ENCODE assay signal across 1 cellular context in the genomic region with DNA sequence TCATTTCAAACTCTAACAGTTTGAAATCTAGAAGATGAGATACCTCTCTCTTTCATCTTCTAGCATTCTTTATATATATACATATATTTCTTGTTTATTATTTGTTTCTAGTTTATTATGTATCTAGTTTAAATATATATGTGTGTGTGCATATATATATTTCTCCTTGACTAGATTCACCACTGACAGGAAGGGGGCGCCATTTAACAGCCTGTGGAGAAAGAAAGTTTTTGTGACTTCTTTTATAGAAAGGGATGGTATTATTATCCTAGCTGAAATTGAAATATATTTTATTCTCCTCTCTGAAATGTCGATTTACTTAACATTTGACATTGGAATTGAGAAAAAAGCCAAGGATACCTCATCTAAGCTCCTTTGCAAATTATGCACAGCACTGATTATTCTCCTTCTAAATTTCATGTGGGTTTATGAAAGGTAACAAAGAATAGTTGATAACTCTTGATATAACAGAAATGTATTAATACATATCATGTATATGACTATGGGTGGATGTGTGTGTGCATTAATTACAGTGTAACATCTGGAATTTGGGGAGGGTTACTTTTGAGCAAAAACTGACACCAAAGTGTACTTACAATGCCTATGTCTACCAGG.
TF ChIP-seq lines count a peak whose summit lies in the region.

No MANE protein-coding gene starts in this region.

TF ChIP-seq in WTC11, 78 proteins besides CTCF, POLR2A, EP300 and RAD21 (continued from another document):
- no peak for TF ChIP-seq ZNF281 (CRISPR knock-in tag; IDR thresholded peaks at IDR 0.05)
- TF ChIP-seq, protein P1, sequence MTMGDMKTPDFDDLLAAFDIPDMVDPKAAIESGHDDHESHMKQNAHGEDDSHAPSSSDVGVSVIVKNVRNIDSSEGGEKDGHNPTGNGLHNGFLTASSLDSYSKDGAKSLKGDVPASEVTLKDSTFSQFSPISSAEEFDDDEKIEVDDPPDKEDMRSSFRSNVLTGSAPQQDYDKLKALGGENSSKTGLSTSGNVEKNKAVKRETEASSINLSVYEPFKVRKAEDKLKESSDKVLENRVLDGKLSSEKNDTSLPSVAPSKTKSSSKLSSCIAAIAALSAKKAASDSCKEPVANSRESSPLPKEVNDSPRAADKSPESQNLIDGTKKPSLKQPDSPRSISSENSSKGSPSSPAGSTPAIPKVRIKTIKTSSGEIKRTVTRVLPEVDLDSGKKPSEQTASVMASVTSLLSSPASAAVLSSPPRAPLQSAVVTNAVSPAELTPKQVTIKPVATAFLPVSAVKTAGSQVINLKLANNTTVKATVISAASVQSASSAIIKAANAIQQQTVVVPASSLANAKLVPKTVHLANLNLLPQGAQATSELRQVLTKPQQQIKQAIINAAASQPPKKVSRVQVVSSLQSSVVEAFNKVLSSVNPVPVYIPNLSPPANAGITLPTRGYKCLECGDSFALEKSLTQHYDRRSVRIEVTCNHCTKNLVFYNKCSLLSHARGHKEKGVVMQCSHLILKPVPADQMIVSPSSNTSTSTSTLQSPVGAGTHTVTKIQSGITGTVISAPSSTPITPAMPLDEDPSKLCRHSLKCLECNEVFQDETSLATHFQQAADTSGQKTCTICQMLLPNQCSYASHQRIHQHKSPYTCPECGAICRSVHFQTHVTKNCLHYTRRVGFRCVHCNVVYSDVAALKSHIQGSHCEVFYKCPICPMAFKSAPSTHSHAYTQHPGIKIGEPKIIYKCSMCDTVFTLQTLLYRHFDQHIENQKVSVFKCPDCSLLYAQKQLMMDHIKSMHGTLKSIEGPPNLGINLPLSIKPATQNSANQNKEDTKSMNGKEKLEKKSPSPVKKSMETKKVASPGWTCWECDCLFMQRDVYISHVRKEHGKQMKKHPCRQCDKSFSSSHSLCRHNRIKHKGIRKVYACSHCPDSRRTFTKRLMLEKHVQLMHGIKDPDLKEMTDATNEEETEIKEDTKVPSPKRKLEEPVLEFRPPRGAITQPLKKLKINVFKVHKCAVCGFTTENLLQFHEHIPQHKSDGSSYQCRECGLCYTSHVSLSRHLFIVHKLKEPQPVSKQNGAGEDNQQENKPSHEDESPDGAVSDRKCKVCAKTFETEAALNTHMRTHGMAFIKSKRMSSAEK (CRISPR knock-in tag; IDR thresholded peaks at IDR 0.05; ENCODE audit: borderline replicate concordance): no peak
- TF ChIP-seq OVOL2 (CRISPR knock-in tag; IDR thresholded peaks at IDR 0.05; ENCODE audit: borderline replicate concordance): no peak
- no peak for TF ChIP-seq TCF7 (CRISPR knock-in tag; IDR thresholded peaks at IDR 0.05; ENCODE audit: low read depth)
- no peak for TF ChIP-seq NFATC4 (CRISPR knock-in tag; IDR thresholded peaks at IDR 0.05)
- TF ChIP-seq, protein P2, sequence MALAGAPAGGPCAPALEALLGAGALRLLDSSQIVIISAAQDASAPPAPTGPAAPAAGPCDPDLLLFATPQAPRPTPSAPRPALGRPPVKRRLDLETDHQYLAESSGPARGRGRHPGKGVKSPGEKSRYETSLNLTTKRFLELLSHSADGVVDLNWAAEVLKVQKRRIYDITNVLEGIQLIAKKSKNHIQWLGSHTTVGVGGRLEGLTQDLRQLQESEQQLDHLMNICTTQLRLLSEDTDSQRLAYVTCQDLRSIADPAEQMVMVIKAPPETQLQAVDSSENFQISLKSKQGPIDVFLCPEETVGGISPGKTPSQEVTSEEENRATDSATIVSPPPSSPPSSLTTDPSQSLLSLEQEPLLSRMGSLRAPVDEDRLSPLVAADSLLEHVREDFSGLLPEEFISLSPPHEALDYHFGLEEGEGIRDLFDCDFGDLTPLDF (CRISPR knock-in tag; IDR thresholded peaks at IDR 0.05): no peak
- TF ChIP-seq JUN (CRISPR knock-in tag; IDR thresholded peaks at IDR 0.05): no peak
TF ChIP-seq in WTC11: peak in this region for 0.
